ENCODE assay signal across 22 cellular contexts in genomic region chr10:74194545-74194944, GRCh38. TPM values are rescaled to one million over a fixed set of nuclear protein-coding genes. Genes with fewer than 3 reads are reported as not detected.
A peak's percentile ranks its signal among the peaks of the same experiment; 100 is the strongest.
DNase-seq lines count a peak whose midpoint lies in the region; ATAC-seq, FAIRE-seq and TF ChIP-seq lines count a peak whose summit lies in the region.
"Had no signal": no experiment of that assay in that cellular context is flagged by ENCODE, and none has a peak within 500 bp of the region (broad histone marks: within the 10 kb centered on the region; RNA-seq: fewer than 3 reads in every experiment).

No MANE protein-coding gene starts in this region.

- TF ChIP-seq CTCF in CD8-positive, alpha-beta T cell (IDR thresholded peaks at IDR 0.05) = no peak
- TF ChIP-seq CTCF in HFFc6 (IDR thresholded peaks at IDR 0.05) = no peak
- no peak for TF ChIP-seq CTCF in astrocyte (IDR thresholded peaks at IDR 0.05; ENCODE audit: insufficient read depth, low read depth, low read length)
- no peak for TF ChIP-seq CTCF in keratinocyte (optimal IDR thresholded peaks at IDR 0.05 in 1 of 3, IDR thresholded peaks at IDR 0.05 in 1 of 3, conservative IDR thresholded peaks at IDR 0.05 in 1 of 3; ENCODE audit: extremely low read depth in 1 of 3, insufficient read depth in 2 of 3, low read length in 3 of 3)

- H3K9me3 Mint-ChIP-seq in CD8-positive, alpha-beta T cell = peaks cover 2% of the 10 kb centered on the region
- H3K9me3 Mint-ChIP-seq in HFFc6 (no peaks in the 10 kb centered on the region), astrocyte (ENCODE audit: unreplicated experiment) (no peaks in the 10 kb centered on the region)
- H3K9me3 Mint-ChIP-seq: activated naive CD4-positive, alpha-beta T cell treated with anti-CD3 and anti-CD28 coated beads for 36 hours; T-helper 1 cell treated with Interleukin-12 subunit alpha and Interleukin-12 subunit beta and Interleukin-4 antibody, amounts not matched to agents 30 μg/mL and 1 μg/mL, for 36 hours had no signal

- no peaks in the 10 kb centered on the region for H3K36me3 ChIP-seq in CD8-positive, alpha-beta T cell (ENCODE audit: insufficient read depth, low read length)
- H3K36me3 ChIP-seq in astrocyte (ENCODE audit: insufficient read depth, low read length) (no peaks in the 10 kb centered on the region), keratinocyte (ENCODE audit: control insufficient read depth in 2 of 2, extremely low read depth in 1 of 2, insufficient read depth in 2 of 2, low read length in 2 of 2) (peaks cover 0 to 2% of the 10 kb centered on the region in 2 experiments)
- H3K36me3 ChIP-seq: BLaER1, left ventricle myocardium inferior, thoracic aorta had no signal

- no peak overlapping the region for H3K4me3 ChIP-seq in CD8-positive, alpha-beta T cell (ENCODE audit: low read depth, low read length)
- H3K4me3 ChIP-seq in astrocyte (ENCODE audit: insufficient read depth, low read depth, low read length) (no peak overlapping the region), keratinocyte (ENCODE audit: control insufficient read depth in 2 of 3, extremely low read depth in 1 of 3, insufficient read depth in 2 of 3, low read depth in 1 of 3, low read length in 3 of 3) (no peak overlapping the region)
- H3K4me3 ChIP-seq: BLaER1, left ventricle myocardium inferior, psoas muscle, thoracic aorta had no signal

- no peak overlapping the region for H3K27ac ChIP-seq in CD8-positive, alpha-beta T cell (ENCODE audit: low read depth, low read length)
- no peak overlapping the region for H3K27ac ChIP-seq in astrocyte (ENCODE audit: low read depth, low read length)
- H3K27ac ChIP-seq in keratinocyte (ENCODE audit: control insufficient read depth, insufficient read depth, low read length) = peak overlapping the region; percentile 52
- H3K27ac ChIP-seq: BLaER1, left ventricle myocardium inferior, psoas muscle, thoracic aorta had no signal

- H3K4me3 Mint-ChIP-seq in CD8-positive, alpha-beta T cell = peak overlapping the region; percentile 1
- H3K4me3 Mint-ChIP-seq in HFFc6 (no peak overlapping the region; the same call in 1 of the 2 replicates), astrocyte (ENCODE audit: unreplicated experiment) (no peak overlapping the region)
- H3K4me3 Mint-ChIP-seq: activated naive CD4-positive, alpha-beta T cell treated with anti-CD3 and anti-CD28 coated beads for 36 hours; T-helper 1 cell treated with Interleukin-12 subunit alpha and Interleukin-12 subunit beta and Interleukin-4 antibody, amounts not matched to agents 30 μg/mL and 1 μg/mL, for 36 hours had no signal

- POLR2A ChIA-PET in CD8-positive, alpha-beta T cell (lab: Charles Lee) = no interaction called here

- intact Hi-C loops in CD8-positive, alpha-beta T cell (cut with DNase I, micrococcal nuclease) = loop anchor here (1.0 to 5.0 kb wide), 3 partner anchors 18 to 42 kb away; partner anchors contain the start of genes ADK (in 1 of the 2) and AP3M1 (in 1 of the 2)

- no peak for FAIRE-seq in astrocyte (lab: Jason Lieb, UNC)
- FAIRE-seq in keratinocyte (lab: Jason Lieb, UNC) = peak; percentile 20
- FAIRE-seq: colon had no signal

- no peak overlapping the region for H3K9ac ChIP-seq in astrocyte (ENCODE audit: low read length)
- H3K9ac ChIP-seq in keratinocyte (ENCODE audit: control insufficient read depth, extremely low read depth, insufficient read depth, low read length) = no peak overlapping the region
- H3K9ac ChIP-seq: BLaER1 had no signal

- H3K9me3 ChIP-seq in CD8-positive, alpha-beta T cell (ENCODE audit: low read length) = no peaks in the 10 kb centered on the region
- H3K9me3 ChIP-seq in astrocyte (ENCODE audit: insufficient read depth, low read depth, low read length) (no peaks in the 10 kb centered on the region), keratinocyte (ENCODE audit: control insufficient read depth, low read depth, low read length) (no peaks in the 10 kb centered on the region)
- H3K9me3 ChIP-seq: BLaER1, psoas muscle, thoracic aorta had no signal

- H3K27me3 ChIP-seq in CD8-positive, alpha-beta T cell (ENCODE audit: insufficient read depth, low read length) = no peaks in the 10 kb centered on the region
- no peaks in the 10 kb centered on the region for H3K27me3 ChIP-seq in astrocyte (ENCODE audit: insufficient read depth, low read length)
- H3K27me3 ChIP-seq in keratinocyte (ENCODE audit: control insufficient read depth, extremely low read depth, insufficient read depth, low read length) = no peaks in the 10 kb centered on the region
- H3K27me3 ChIP-seq: BLaER1 had no signal

- H3K4me2 ChIP-seq in astrocyte (ENCODE audit: low read length) = no peak overlapping the region
- H3K4me2 ChIP-seq in keratinocyte (ENCODE audit: control insufficient read depth, extremely low read depth, insufficient read depth, low read depth, low read length) = no peak overlapping the region
- H3K4me2 ChIP-seq: BLaER1 had no signal

- H3K4me1 Mint-ChIP-seq in CD8-positive, alpha-beta T cell (ENCODE audit: low read depth) = peaks cover 55% of the 10 kb centered on the region
- H3K4me1 Mint-ChIP-seq in HFFc6 (ENCODE audit: low read depth) (peaks cover 65% of the 10 kb centered on the region), astrocyte (ENCODE audit: low read depth, unreplicated experiment) (peaks cover 30% of the 10 kb centered on the region)

- peak in 2 of 7 experiments; percentile 17 to 29 for DNase-seq in CD8-positive, alpha-beta T cell
- DNase-seq in HFFc6 = no peak
- peak; percentile 56 for DNase-seq in astrocyte (ENCODE audit: low read depth)
- DNase-seq in keratinocyte (ENCODE audit: low read depth, low spot score) = no peak
- no peak for DNase-seq in putamen (ENCODE audit: low spot score)
- DNase-seq in HPDE6-E6E7 (ENCODE audit: extremely low spot score) = no peak
- DNase-seq in NCI-H1694 treated with DMSO at 0.1 percent for 48 hours (lab: John Stamatoyannopoulos, UW) = no peak
- DNase-seq: activated CD4-positive, alpha-beta T cell treated with anti-CD3 and anti-CD28 coated beads, Interleukin-2, amount 50 U/mL, for 48 hours; activated naive CD4-positive, alpha-beta T cell treated with anti-CD3 and anti-CD28 coated beads for 36 hours; DMS79 treated with DMSO at 0.1 percent for 48 hours; left ventricle myocardium inferior; naive B cell; NCI-H187 treated with DMSO at 0.1 percent for 48 hours; NCI-H526; psoas muscle; stimulated activated CD4-positive, alpha-beta T cell treated with anti-CD3 and anti-CD28 coated beads, Interleukin-15, amount 100 ng/mL, for 24 hours had no signal

- no peaks in the 10 kb centered on the region for H3K9me1 ChIP-seq in keratinocyte (ENCODE audit: control insufficient read depth, extremely low read depth, insufficient read depth, low read length)

- H3K4me1 ChIP-seq in CD8-positive, alpha-beta T cell (ENCODE audit: insufficient read depth, low read length) = peaks cover 30% of the 10 kb centered on the region
- peaks cover 18% of the 10 kb centered on the region for H3K4me1 ChIP-seq in astrocyte (ENCODE audit: insufficient read depth, low read length)
- H3K4me1 ChIP-seq in keratinocyte (ENCODE audit: control insufficient read depth, extremely low read depth, insufficient read depth, low read length) = peaks cover 37% of the 10 kb centered on the region

- H3K27ac Mint-ChIP-seq in CD8-positive, alpha-beta T cell = peak overlapping the region; percentile 56
- peak overlapping the region; percentile 32; the same call in 1 of the 2 replicates for H3K27ac Mint-ChIP-seq in HFFc6
- H3K27ac Mint-ChIP-seq in astrocyte (ENCODE audit: unreplicated experiment) = no peak overlapping the region

- no peak overlapping the region for H2AFZ ChIP-seq in astrocyte (ENCODE audit: low read depth, low read length)
- no peak overlapping the region for H2AFZ ChIP-seq in keratinocyte (ENCODE audit: control insufficient read depth, low read length)

- peak; percentile 93 for ATAC-seq in CD8-positive, alpha-beta T cell
- ATAC-seq: esophagus mucosa, HCT116, psoas muscle had no signal

- dilution Hi-C loops in keratinocyte (cut with MboI; ENCODE audit: extremely low pct_ligation_motif_present, low sequenced_read_pairs) = no loop called here

- H4K20me1 ChIP-seq in astrocyte (ENCODE audit: insufficient read depth, low read length) (peaks cover 10% of the 10 kb centered on the region), keratinocyte (ENCODE audit: control insufficient read depth, extremely low read depth, insufficient read depth, low read length) (no peaks in the 10 kb centered on the region)

- H3K79me2 ChIP-seq in astrocyte (ENCODE audit: insufficient read depth, low read length) = peaks cover 88% of the 10 kb centered on the region
- H3K79me2 ChIP-seq in keratinocyte (ENCODE audit: control insufficient read depth, insufficient read depth, low read length) = peaks cover 87% of the 10 kb centered on the region

- H3K27me3 Mint-ChIP-seq in CD8-positive, alpha-beta T cell (ENCODE audit: low read depth) = no peaks in the 10 kb centered on the region
- H3K27me3 Mint-ChIP-seq in HFFc6 (ENCODE audit: insufficient read depth) (no peaks in the 10 kb centered on the region; the same call in 1 of the 2 replicates), astrocyte (ENCODE audit: low read depth, unreplicated experiment) (no peaks in the 10 kb centered on the region)
- H3K27me3 Mint-ChIP-seq: naive B cell had no signal

- CTCF ChIA-PET in CD8-positive, alpha-beta T cell (lab: Charles Lee) = no interaction called here

- H3K36me3 Mint-ChIP-seq in CD8-positive, alpha-beta T cell = peaks cover 2% of the 10 kb centered on the region
- H3K36me3 Mint-ChIP-seq in HFFc6 (ENCODE audit: low read depth) (peaks cover 5% of the 10 kb centered on the region; the same call in 1 of the 2 replicates), astrocyte (ENCODE audit: low read depth, unreplicated experiment) (peaks cover 3% of the 10 kb centered on the region)

RNA-seq across cellular contexts. Expression of gene ADK, which starts 43.5 kb away (rescaled TPM):
- 10 to 100 TPM; 20.7 to 21.8 TPM for total RNA-seq in CD8-positive, alpha-beta T cell
- total RNA-seq in HFFc6 (2021; fragmentation: NEBNext Ultra II Directional; extraction: Animal tissue kit (Norgen Biotek cat#: 25700)) = 10 to 100 TPM; 74.1 to 97.6 (median 86.0) TPM
- total RNA-seq in astrocyte = 58.3 and 62.0 TPM in 2 replicates
- polyA plus RNA-seq in keratinocyte = 73.0 to 139 TPM (median 92.6 TPM) in 3 replicates
- 54.7 TPM for polyA plus RNA-seq in keratinocyte (2011; ENCODE audit: low read depth)
- 66.4 and 127 TPM in 2 replicates for polyA plus RNA-seq in keratinocyte (2011; cell fraction: cytosol; rRNA removed)
- polyA plus RNA-seq in keratinocyte (2011; cell fraction: nucleus; rRNA removed) = 54.4 and 63.4 TPM in 2 replicates
- polyA plus RNA-seq in keratinocyte (2012; ENCODE audit: low replicate concordance) = 58.0 and 90.5 TPM in 2 replicates
- 12.8 to 83.9 TPM (median 38.5 TPM) in 3 replicates for polyA minus RNA-seq in keratinocyte
- 43.5 TPM for polyA minus RNA-seq in keratinocyte (2011; cell fraction: cytosol; rRNA and poly(A)+ RNA removed)
- 34.0 and 74.5 TPM in 2 replicates for polyA minus RNA-seq in keratinocyte (2011; cell fraction: nucleus; rRNA and poly(A)+ RNA removed)

RNA-seq across cellular contexts. Expression of gene AP3M1, which starts 43.9 kb away (rescaled TPM):
- 10 to 100 TPM; 18.7 to 22.8 TPM for total RNA-seq in CD8-positive, alpha-beta T cell
- total RNA-seq in HFFc6 (2021; fragmentation: NEBNext Ultra II Directional; extraction: Animal tissue kit (Norgen Biotek cat#: 25700)) = 10 to 100 TPM; 41.4 to 51.5 (median 47.0) TPM
- total RNA-seq in astrocyte = 45.9 and 50.0 TPM in 2 replicates
- 37.1 to 53.5 TPM (median 44.1 TPM) in 3 replicates for polyA plus RNA-seq in keratinocyte
- 17.4 TPM for polyA plus RNA-seq in keratinocyte (2011; ENCODE audit: low read depth)
- 26.7 and 58.2 TPM in 2 replicates for polyA plus RNA-seq in keratinocyte (2011; cell fraction: cytosol; rRNA removed)
- polyA plus RNA-seq in keratinocyte (2011; cell fraction: nucleus; rRNA removed) = 46.9 and 58.5 TPM in 2 replicates
- 18.9 and 25.8 TPM in 2 replicates for polyA plus RNA-seq in keratinocyte (2012; ENCODE audit: low replicate concordance)
- 16.7 to 59.7 TPM (median 35.2 TPM) in 3 replicates for polyA minus RNA-seq in keratinocyte
- polyA minus RNA-seq in keratinocyte (2011; cell fraction: cytosol; rRNA and poly(A)+ RNA removed) = 33.6 TPM
- polyA minus RNA-seq in keratinocyte (2011; cell fraction: nucleus; rRNA and poly(A)+ RNA removed) = 24.9 and 45.7 TPM in 2 replicates
